In genomic region chr17:60685437-60685836, GRCh38 we compare ENCODE assay signal across 11 cellular contexts.
"Had no signal": no experiment of that assay in that cellular context is flagged by ENCODE, and none has a peak within 500 bp of the region (broad histone marks: within the 10 kb centered on the region; RNA-seq: fewer than 3 reads in every experiment).

No MANE protein-coding gene starts in this region.

- H3K36me3 ChIP-seq: HAP-1 had no signal

- DNase-seq: GM23248, GOT3, H7, H9, HCEC 1CT, HFFc6 had no signal

- H3K4me3 Mint-ChIP-seq: GM23338, H9, HFFc6 had no signal

- H3K27ac Mint-ChIP-seq: GM23338, H9, HFFc6 had no signal

- H2AFZ ChIP-seq: GM23248, GM23338 had no signal

- H3K27ac ChIP-seq: GM23248 had no signal

- H3K4me1 Mint-ChIP-seq: GM23338, H9 had no signal

- H3K9me3 ChIP-seq: HAP-1 had no signal

- H3K9ac ChIP-seq: GM23248 had no signal

- H3K9me3 Mint-ChIP-seq: GM23338, H9, HFFc6 had no signal

- FAIRE-seq: H1, H54 had no signal

- H3K4me1 ChIP-seq: HAP-1 had no signal

- H3K4me3 ChIP-seq: GM23248, GM23338, HAP-1 had no signal

- ATAC-seq: GM23338, HCT116 had no signal

- H3K4me2 ChIP-seq: GM23338 had no signal
